ENCODE assay signal across 1 cellular context in genomic region chr2:171893824-171894611, GRCh38.
TF ChIP-seq lines count a peak whose summit lies in the region.

Gene SLC25A12, minus strand, starts transcription at chr2:171894244. Its CDS starts 30 bp downstream, at chr2:171894214.

TF ChIP-seq in HepG2, 621 proteins besides CTCF, POLR2A, EP300 and RAD21 (continued from another document and continues in another):
- TF ChIP-seq RFXANK (CRISPR knock-in tag; IDR thresholded peaks at IDR 0.05) (0 out of 2 replicates have a peak, but pooled peaks have one; percentile 36), ZFP91 (CRISPR knock-in tag; IDR thresholded peaks at IDR 0.05; ENCODE audit: borderline replicate concordance) (peak; percentile 87), ZHX1 (CRISPR knock-in tag; IDR thresholded peaks at IDR 0.05; ENCODE audit: low read depth) (peak; percentile 41; the same call in 1 of the 2 replicates), PREB (CRISPR knock-in tag; IDR thresholded peaks at IDR 0.05) (no peak), KAT8 (CRISPR knock-in tag; IDR thresholded peaks at IDR 0.05) (peak; percentile 25), HNF4A (CRISPR knock-in tag; IDR thresholded peaks at IDR 0.05) (no peak), ZBTB46 (CRISPR knock-in tag; IDR thresholded peaks at IDR 0.05; ENCODE audit: borderline replicate concordance) (0 out of 2 replicates have a peak, but pooled peaks have one; percentile 42), HMGA1 (CRISPR knock-in tag; conservative IDR thresholded peaks at IDR 0.05) (no peak), MTF1 (CRISPR knock-in tag; IDR thresholded peaks at IDR 0.05) (peak; percentile 52; the same call in 1 of the 2 replicates), ERF (CRISPR knock-in tag; IDR thresholded peaks at IDR 0.05) (peak; percentile 47; the same call in 1 of the 2 replicates), ZFP36L1 (CRISPR knock-in tag; IDR thresholded peaks at IDR 0.05) (no peak), SMYD3 (CRISPR knock-in tag; IDR thresholded peaks at IDR 0.05) (no peak; the same call in 1 of the 2 replicates), TARDBP (CRISPR knock-in tag; IDR thresholded peaks at IDR 0.05) (peak; percentile 48; the same call in 1 of the 2 replicates), SATB2 (CRISPR knock-in tag; IDR thresholded peaks at IDR 0.05) (no peak), NR2C2 (CRISPR knock-in tag; IDR thresholded peaks at IDR 0.05; ENCODE audit: borderline replicate concordance) (no peak), MAF1 (CRISPR knock-in tag; IDR thresholded peaks at IDR 0.05; ENCODE audit: borderline replicate concordance) (no peak), ZNF576 (CRISPR knock-in tag; IDR thresholded peaks at IDR 0.05) (no peak), ZNF790 (CRISPR knock-in tag; IDR thresholded peaks at IDR 0.05; ENCODE audit: borderline replicate concordance) (no peak), STAT5B (CRISPR knock-in tag; IDR thresholded peaks at IDR 0.05) (no peak), CSRNP1 (CRISPR knock-in tag; IDR thresholded peaks at IDR 0.05) (peak; percentile 88), SKIL (CRISPR knock-in tag; IDR thresholded peaks at IDR 0.05; ENCODE audit: borderline replicate concordance) (no peak), FOXK2 (IDR thresholded peaks at IDR 0.05) (no peak), E2F1 (CRISPR knock-in tag; IDR thresholded peaks at IDR 0.05) (0 out of 2 replicates have a peak, but pooled peaks have one; percentile 46), EEA1 (CRISPR knock-in tag; IDR thresholded peaks at IDR 0.05; ENCODE audit: borderline replicate concordance) (peak; percentile 32; the same call in 1 of the 2 replicates), STAG1 (CRISPR knock-in tag; IDR thresholded peaks at IDR 0.05) (no peak; the same call in 1 of the 2 replicates), ZBTB37 (CRISPR knock-in tag; IDR thresholded peaks at IDR 0.05) (0 out of 2 replicates have a peak, but pooled peaks have one; percentile 50), MIER2 (CRISPR knock-in tag; IDR thresholded peaks at IDR 0.05) (no peak), MXD1 (CRISPR knock-in tag; IDR thresholded peaks at IDR 0.05) (peak; percentile 46; the same call in 1 of the 2 replicates), ZNF264 (CRISPR knock-in tag; IDR thresholded peaks at IDR 0.05) (no peak), TCF12 (IDR thresholded peaks at IDR 0.05) (no peak), TCF12 (CRISPR knock-in tag; IDR thresholded peaks at IDR 0.05) (no peak), CREB1 (IDR thresholded peaks at IDR 0.05) (no peak), CREB1 (CRISPR knock-in tag; IDR thresholded peaks at IDR 0.05) (no peak), ZNF709 (CRISPR knock-in tag; IDR thresholded peaks at IDR 0.05) (peak; percentile 84; the same call in 1 of the 2 replicates), PPARG (CRISPR knock-in tag; conservative IDR thresholded peaks at IDR 0.05) (no peak; the same call in 1 of the 2 replicates), MTA1 (CRISPR knock-in tag; IDR thresholded peaks at IDR 0.05; ENCODE audit: borderline replicate concordance) (no peak), KMT2A (CRISPR knock-in tag; IDR thresholded peaks at IDR 0.05) (peak; percentile 2; the same call in 1 of the 2 replicates), NFIB (CRISPR knock-in tag; IDR thresholded peaks at IDR 0.05; ENCODE audit: borderline replicate concordance) (no peak), ZNF691 (CRISPR knock-in tag; IDR thresholded peaks at IDR 0.05; ENCODE audit: borderline replicate concordance, low read depth) (0 out of 2 replicates have a peak, but pooled peaks have one; percentile 38), MXI1 (IDR thresholded peaks at IDR 0.05; ENCODE audit: borderline replicate concordance, low read depth, low read length) (peak; percentile 62; the same call in 1 of the 3 replicates), ZNF546 (CRISPR knock-in tag; conservative IDR thresholded peaks at IDR 0.05) (no peak), SP4 (CRISPR knock-in tag; IDR thresholded peaks at IDR 0.05) (peak; percentile 74), ZNF343 (CRISPR knock-in tag; IDR thresholded peaks at IDR 0.05) (peak; percentile 2; the same call in 1 of the 2 replicates), FOXK1 (CRISPR knock-in tag; IDR thresholded peaks at IDR 0.05; ENCODE audit: borderline replicate concordance, low read depth) (no peak; the same call in 1 of the 2 replicates), RXRA (CRISPR knock-in tag; IDR thresholded peaks at IDR 0.05) (no peak), ZNF567 (CRISPR knock-in tag; IDR thresholded peaks at IDR 0.05; ENCODE audit: borderline replicate concordance) (peak; percentile 22; the same call in 1 of the 2 replicates), ZNF580 (CRISPR knock-in tag; IDR thresholded peaks at IDR 0.05; ENCODE audit: borderline replicate concordance, low read depth) (peak; percentile 29; the same call in 1 of the 2 replicates), NR2F1 (CRISPR knock-in tag; IDR thresholded peaks at IDR 0.05) (no peak)
